20 cellular contexts compared by ENCODE assay signal in the genomic region with DNA sequence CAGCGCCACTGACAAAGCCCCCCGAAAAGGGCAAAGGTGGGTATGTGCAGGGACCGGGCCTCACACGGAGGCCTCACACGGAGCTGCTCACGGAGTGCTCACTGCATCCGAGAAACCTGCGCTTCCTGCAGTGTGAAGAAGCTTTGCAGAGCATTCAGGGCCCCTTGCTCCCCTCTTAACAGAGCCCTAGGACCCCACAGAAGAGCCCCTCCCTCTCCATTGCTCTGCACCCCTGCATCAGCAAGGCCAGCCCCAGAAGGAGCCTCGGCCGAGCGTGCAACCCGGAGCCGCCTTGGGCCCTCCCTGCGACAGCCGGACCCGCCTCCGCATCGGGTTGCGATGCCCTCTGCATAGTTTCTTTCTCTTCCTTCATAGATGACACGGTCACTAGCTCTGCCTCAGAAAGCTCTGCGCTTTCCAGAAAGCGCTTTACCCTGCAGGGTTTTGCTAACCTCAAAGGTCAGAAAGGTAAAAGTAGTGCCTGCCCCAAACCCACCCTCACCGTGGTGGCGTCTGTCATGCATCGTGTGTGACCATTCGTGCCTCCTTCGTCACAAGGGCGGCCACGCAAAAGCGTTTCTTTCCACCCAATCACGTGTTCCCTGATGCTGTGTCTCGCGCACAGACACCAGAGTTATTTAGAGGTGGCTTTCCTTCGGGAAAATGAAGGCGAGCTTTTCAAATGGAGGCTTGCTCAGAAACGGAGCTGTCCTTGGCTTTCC. TPM values are rescaled to one million over a fixed set of nuclear protein-coding genes. Genes with fewer than 3 reads are reported as not detected.
"Had no signal": no experiment of that assay in that cellular context is flagged by ENCODE, and none has a peak within 500 bp of the region (broad histone marks: within the 10 kb centered on the region; RNA-seq: fewer than 3 reads in every experiment).

No MANE protein-coding gene starts in this region.

- H3K4me1 Mint-ChIP-seq: activated CD4-positive, alpha-beta T cell treated with anti-CD3 and anti-CD28 coated beads for 36 hours; immature natural killer cell had no signal

- H3K27ac ChIP-seq: coronary artery, esophagus muscularis mucosa, neutrophil, transverse colon, WERI-Rb-1 had no signal

- H3K36me3 ChIP-seq: neutrophil, transverse colon had no signal

- H3K4me1 ChIP-seq: esophagus muscularis mucosa, transverse colon had no signal

- H3K27me3 Mint-ChIP-seq: activated CD4-positive, alpha-beta T cell treated with anti-CD3 and anti-CD28 coated beads for 36 hours; activated CD8-positive, alpha-beta T cell treated with anti-CD3 and anti-CD28 coated beads for 36 hours; naive thymus-derived CD8-positive, alpha-beta T cell had no signal

- H3K4me3 ChIP-seq: coronary artery, esophagus muscularis mucosa, mucosa of descending colon, transverse colon had no signal

- DNase-seq: activated CD4-positive, alpha-beta T cell treated with anti-CD3 and anti-CD28 coated beads for 36 hours; activated CD8-positive, alpha-beta memory T cell treated with anti-CD3 and anti-CD28 coated beads, Interleukin-2, amount 50 U/mL, for 4 hours; activated CD8-positive, alpha-beta T cell treated with anti-CD3 and anti-CD28 coated beads for 36 hours; activated gamma-delta T cell; activated T-cell treated with anti-CD3 and anti-CD28 coated beads, Interleukin-2, amount 50 U/mL, for 72 hours; caudate nucleus; hypothalamus; immature natural killer cell; retina; small intestine; stimulated activated naive CD8-positive, alpha-beta T cell treated with anti-CD3 and anti-CD28 coated beads, Interleukin-15, Interleukin-2, amounts not matched to agents 100 U/mL and 50 U/mL, for 24 hours; transverse colon; WERI-Rb-1 had no signal

- H3K36me3 Mint-ChIP-seq: activated naive CD4-positive, alpha-beta T cell treated with anti-CD3 and anti-CD28 coated beads, Interleukin-2, amount 50 U/mL, for 72 hours; immature natural killer cell had no signal

- H3K27me3 ChIP-seq: neutrophil, transverse colon had no signal

- H3K9me3 Mint-ChIP-seq: activated CD8-positive, alpha-beta T cell treated with anti-CD3 and anti-CD28 coated beads for 36 hours; activated naive CD4-positive, alpha-beta T cell treated with anti-CD3 and anti-CD28 coated beads, Interleukin-2, amount 50 U/mL, for 72 hours; activated T-cell treated with anti-CD3 and anti-CD28 coated beads, Interleukin-2, amount 50 U/mL, for 72 hours; immature natural killer cell; naive thymus-derived CD8-positive, alpha-beta T cell had no signal

- H3K27ac Mint-ChIP-seq: activated CD4-positive, alpha-beta T cell treated with anti-CD3 and anti-CD28 coated beads for 36 hours; activated CD8-positive, alpha-beta T cell treated with anti-CD3 and anti-CD28 coated beads for 36 hours; activated naive CD4-positive, alpha-beta T cell treated with anti-CD3 and anti-CD28 coated beads, Interleukin-2, amount 50 U/mL, for 72 hours; activated T-cell treated with anti-CD3 and anti-CD28 coated beads, Interleukin-2, amount 50 U/mL, for 72 hours; immature natural killer cell; naive thymus-derived CD8-positive, alpha-beta T cell had no signal

- H3K9me3 ChIP-seq: esophagus muscularis mucosa, mucosa of descending colon, neutrophil, transverse colon had no signal

- H3K4me3 Mint-ChIP-seq: activated CD4-positive, alpha-beta T cell treated with anti-CD3 and anti-CD28 coated beads for 36 hours; activated CD8-positive, alpha-beta T cell treated with anti-CD3 and anti-CD28 coated beads for 36 hours; activated T-cell treated with anti-CD3 and anti-CD28 coated beads, Interleukin-2, amount 50 U/mL, for 72 hours; immature natural killer cell; naive thymus-derived CD8-positive, alpha-beta T cell had no signal

RNA-seq across cellular contexts. Expression of a gene that starts 15.7 kb away (rescaled TPM):
- total RNA-seq: activated naive CD4-positive, alpha-beta T cell treated with anti-CD3 and anti-CD28 coated beads, Interleukin-2, amount 50 U/mL, for 72 hours; activated T-cell treated with anti-CD3 and anti-CD28 coated beads, Interleukin-2, amount 50 U/mL, for 72 hours; T-helper 1 cell treated with Interleukin-12 subunit alpha and Interleukin-12 subunit beta and Interleukin-4 antibody, amounts not matched to agents 30 ng/mL and 1 ng/mL, for 36 hours; transverse colon had no signal

RNA-seq across cellular contexts. Expression of a gene that starts 32.7 kb away (rescaled TPM):
- total RNA-seq: activated CD4-positive, alpha-beta T cell treated with anti-CD3 and anti-CD28 coated beads for 36 hours; activated CD8-positive, alpha-beta T cell treated with anti-CD3 and anti-CD28 coated beads for 36 hours; activated naive CD4-positive, alpha-beta T cell treated with anti-CD3 and anti-CD28 coated beads, Interleukin-2, amount 50 U/mL, for 72 hours; activated T-cell treated with anti-CD3 and anti-CD28 coated beads, Interleukin-2, amount 50 U/mL, for 72 hours; naive thymus-derived CD8-positive, alpha-beta T cell; T-helper 1 cell treated with Interleukin-12 subunit alpha and Interleukin-12 subunit beta and Interleukin-4 antibody, amounts not matched to agents 30 ng/mL and 1 ng/mL, for 36 hours had no signal
- polyA plus RNA-seq: immature natural killer cell; naive thymus-derived CD8-positive, alpha-beta T cell had no signal
